Comparison of ENCODE assay signal across 1 cellular context in genomic region chr19:15125232-15126067, GRCh38.
TF ChIP-seq lines count a peak whose summit lies in the region.

No MANE protein-coding gene starts in this region.

TF ChIP-seq in HEK293, 187 proteins besides CTCF, POLR2A, EP300 and RAD21 (continued from another document):
- TF ChIP-seq ZNF274 (IDR thresholded peaks at IDR 0.05; ENCODE audit: low read length) (no peak), ZNF274 (tag by site-specific recombination; IDR thresholded peaks at IDR 0.05; ENCODE audit: borderline replicate concordance) (no peak), RBAK (tag by site-specific recombination; IDR thresholded peaks at IDR 0.05) (no peak), ZNF792 (tag by site-specific recombination; IDR thresholded peaks at IDR 0.05) (no peak), BCL11B (tag by site-specific recombination; IDR thresholded peaks at IDR 0.05; ENCODE audit: low read depth) (peak; percentile 96), ZNF677 (tag by site-specific recombination; IDR thresholded peaks at IDR 0.05) (no peak), ZNF624 (tag by site-specific recombination; IDR thresholded peaks at IDR 0.05) (no peak), FEZF1 (tag by site-specific recombination; IDR thresholded peaks at IDR 0.05) (no peak), PATZ1 (tag by site-specific recombination; IDR thresholded peaks at IDR 0.05) (peak; percentile 97), ELK4 (IDR thresholded peaks at IDR 0.05; ENCODE audit: borderline replicate concordance, low read depth, low read length) (no peak), MYNN (tag by site-specific recombination; IDR thresholded peaks at IDR 0.05; ENCODE audit: borderline replicate concordance) (no peak), PBX3 (CRISPR knock-in tag; IDR thresholded peaks at IDR 0.05) (no peak), ZNF623 (tag by site-specific recombination; IDR thresholded peaks at IDR 0.05) (no peak), TRIM28 (IDR thresholded peaks at IDR 0.05; ENCODE audit: borderline replicate concordance, low read length) (no peak), ZFP3 (tag by site-specific recombination; IDR thresholded peaks at IDR 0.05; ENCODE audit: low read depth) (no peak)
